ENCODE assay signal across 8 cellular contexts in genomic region chrX:57821703-57822375, GRCh38.
A peak's percentile ranks its signal among the peaks of the same experiment; 100 is the strongest.
DNase-seq lines count a peak whose midpoint lies in the region; ATAC-seq, FAIRE-seq and TF ChIP-seq lines count a peak whose summit lies in the region.

No MANE protein-coding gene starts in this region.

- POLR2A ChIA-PET in activated CD4-positive, alpha-beta memory T cell treated with anti-CD3 and anti-CD28 coated beads, Interleukin-2, amount 10 ng/mL, durations not matched to agents 7 days and 5 days (lab: Charles Lee), result no interaction called here

- TF ChIP-seq CTCF in gastroesophageal sphincter (IDR thresholded peaks at IDR 0.05) (peak; percentile 31 to 77 (median 69)), psoas muscle (IDR thresholded peaks at IDR 0.05) (peak; percentile 72), mesothelial cell of epicardium (IDR thresholded peaks at IDR 0.05; ENCODE audit: unreplicated experiment) (no peak)

- no peak for TF ChIP-seq EP300 in gastroesophageal sphincter (IDR thresholded peaks at IDR 0.05)

- no peaks in the 10 kb centered on the region for H3K36me3 Mint-ChIP-seq in activated CD4-positive, alpha-beta memory T cell treated with anti-CD3 and anti-CD28 coated beads, Interleukin-2, amount 10 ng/mL, durations not matched to agents 7 days and 5 days (ENCODE audit: low read depth)
- peaks cover 1% of the 10 kb centered on the region for H3K36me3 Mint-ChIP-seq in mesothelial cell of epicardium

- TF ChIP-seq POLR2A in GM12891 (IDR thresholded peaks at IDR 0.05; ENCODE audit: low read depth, low read length) (no peak), gastroesophageal sphincter (IDR thresholded peaks at IDR 0.05) (no peak)

- no peaks in the 10 kb centered on the region for H3K9me3 Mint-ChIP-seq in activated CD4-positive, alpha-beta memory T cell treated with anti-CD3 and anti-CD28 coated beads, Interleukin-2, amount 10 ng/mL, durations not matched to agents 7 days and 5 days
- H3K9me3 Mint-ChIP-seq in mesothelial cell of epicardium, result peaks cover 69% of the 10 kb centered on the region

- no peaks in the 10 kb centered on the region for H3K9me3 ChIP-seq in gastroesophageal sphincter
- no peaks in the 10 kb centered on the region for H3K9me3 ChIP-seq in psoas muscle

- peak; percentile 47 for DNase-seq in AG20443 (ENCODE audit: low spot score)
- DNase-seq in GM12891 (ENCODE audit: insufficient read length, low spot score), result no peak
- peak; percentile 36 for DNase-seq in NCI-H510A treated with DMSO at 0.1 percent for 48 hours (lab: John Stamatoyannopoulos, UW)
- peak; percentile 21 for DNase-seq in activated CD4-positive, alpha-beta memory T cell treated with anti-CD3 and anti-CD28 coated beads, Interleukin-2, amount 10 ng/mL, durations not matched to agents 7 days and 5 days
- no peak for DNase-seq in psoas muscle
- DNase-seq in mesothelial cell of epicardium (ENCODE audit: low spot score in 2 of 2, unreplicated experiment in 2 of 2), result no peak

- no peak overlapping the region for H3K4me3 Mint-ChIP-seq in activated CD4-positive, alpha-beta memory T cell treated with anti-CD3 and anti-CD28 coated beads, Interleukin-2, amount 10 ng/mL, durations not matched to agents 7 days and 5 days
- no peak overlapping the region for H3K4me3 Mint-ChIP-seq in mesothelial cell of epicardium

- WGBS in gastroesophageal sphincter (ENCODE audit: low coverage in 1 of 2), 2 donors, result 5 to 30% methylated on average over 4 to 7 of the region's 8 CpGs
- WGBS in psoas muscle, 3 donors, result 8 to 15% (median 15%) methylated on average over 8 of the region's 8 CpGs

- H3K4me3 ChIP-seq in gastroesophageal sphincter (peak overlapping the region; percentile 7 to 30), psoas muscle (peak overlapping the region; percentile 59)

- H3K27me3 ChIP-seq in gastroesophageal sphincter (no peaks in the 10 kb centered on the region), psoas muscle (ENCODE audit: insufficient read depth in 3 of 3, low read length in 2 of 3) (peaks cover 0 to 20% (median 0%) of the 10 kb centered on the region in 3 donors)

- H3K27me3 Mint-ChIP-seq in activated CD4-positive, alpha-beta memory T cell treated with anti-CD3 and anti-CD28 coated beads, Interleukin-2, amount 10 ng/mL, durations not matched to agents 7 days and 5 days, result no peaks in the 10 kb centered on the region
- H3K27me3 Mint-ChIP-seq in mesothelial cell of epicardium (ENCODE audit: low read depth), result no peaks in the 10 kb centered on the region

- intact Hi-C loops in psoas muscle (cut with DNase I), result loop anchor here (1.0 to 5.0 kb wide), 3 partner anchors 107 to 205 kb away; no protein-coding TSS in a partner anchor

- CTCF ChIA-PET in activated CD4-positive, alpha-beta memory T cell treated with anti-CD3 and anti-CD28 coated beads, Interleukin-2, amount 10 ng/mL, durations not matched to agents 7 days and 5 days (lab: Charles Lee), result no interaction called here

- H3K36me3 ChIP-seq in gastroesophageal sphincter (no peaks in the 10 kb centered on the region), psoas muscle (ENCODE audit: insufficient read depth in 1 of 2, low read depth in 1 of 2) (no peaks in the 10 kb centered on the region)

- peak; percentile 92 for ATAC-seq in HG03342 (IDR thresholded peaks at IDR 0.05; ENCODE audit: unreplicated experiment)
- peak; percentile 68 for ATAC-seq in gastroesophageal sphincter
- peak; percentile 79 to 97 (median 83) for ATAC-seq in psoas muscle

- no peaks in the 10 kb centered on the region for H3K4me1 Mint-ChIP-seq in activated CD4-positive, alpha-beta memory T cell treated with anti-CD3 and anti-CD28 coated beads, Interleukin-2, amount 10 ng/mL, durations not matched to agents 7 days and 5 days
- H3K4me1 Mint-ChIP-seq in mesothelial cell of epicardium, result no peaks in the 10 kb centered on the region

- H3K27ac ChIP-seq in gastroesophageal sphincter (no peak overlapping the region), psoas muscle (no peak overlapping the region)

- no peaks in the 10 kb centered on the region for H3K4me1 ChIP-seq in gastroesophageal sphincter
- H3K4me1 ChIP-seq in psoas muscle, result no peaks in the 10 kb centered on the region

- FAIRE-seq in GM12891 (lab: Jason Lieb, UNC), result peak; percentile 45

- H3K27ac Mint-ChIP-seq in activated CD4-positive, alpha-beta memory T cell treated with anti-CD3 and anti-CD28 coated beads, Interleukin-2, amount 10 ng/mL, durations not matched to agents 7 days and 5 days, result no peak overlapping the region
- H3K27ac Mint-ChIP-seq in mesothelial cell of epicardium, result no peak overlapping the region

TF ChIP-seq in GM12891, 5 proteins besides CTCF, POLR2A, EP300 and RAD21:
- TF ChIP-seq SPI1 (IDR thresholded peaks at IDR 0.05; ENCODE audit: low read depth, low read length) (no peak), TAF1 (IDR thresholded peaks at IDR 0.05; ENCODE audit: low read depth, low read length) (no peak), POU2F2 (IDR thresholded peaks at IDR 0.05; ENCODE audit: low read depth, low read length) (no peak), PAX5 (IDR thresholded peaks at IDR 0.05; ENCODE audit: insufficient read depth, low read length, severe bottlenecking) (no peak), POLR2AphosphoS5 (IDR thresholded peaks at IDR 0.05; ENCODE audit: low read depth, low read length) (no peak)

Comparison
In these comparisons a context has a peak if more than half of its experiments do, and no peak if none do; other contexts are left out.
1. DNase-seq: peak in AG20443 (single experiment), NCI-H510A treated with DMSO at 0.1 percent for 48 hours (single experiment) and activated CD4-positive, alpha-beta memory T cell treated with anti-CD3 and anti-CD28 coated beads, Interleukin-2, amount 10 ng/mL, durations not matched to agents 7 days and 5 days (single experiment); none in GM12891 (single experiment), psoas muscle (0 of 2) and mesothelial cell of epicardium (0 of 2).
2. Peak in every context shown above with its lines, with median percentiles within 50 percentile points of each other: ATAC-seq.